8 cellular contexts compared by ENCODE assay signal in genomic region chr18:36688020-36688965, GRCh38.
DNase-seq lines count a peak whose midpoint lies in the region; ATAC-seq and TF ChIP-seq lines count a peak whose summit lies in the region.

No MANE protein-coding gene starts in this region.

- H3K4me3 ChIP-seq in kidney epithelial cell (ENCODE audit: low read depth, low read length): no peak overlapping the region

- no peaks in the 10 kb centered on the region for H3K27me3 ChIP-seq in kidney epithelial cell (ENCODE audit: control insufficient read depth, insufficient read depth, low read length)

- peak; percentile 74 for TF ChIP-seq CTCF in GM20000 (IDR thresholded peaks at IDR 0.05; ENCODE audit: extremely low read depth, missing control alignments)
- TF ChIP-seq CTCF in kidney epithelial cell (IDR thresholded peaks at IDR 0.05; ENCODE audit: insufficient read depth, low read length, poor library complexity, severe bottlenecking): peak; percentile 97

- DNase-seq in DMS153 (lab: John Stamatoyannopoulos, UW): peak; percentile 30
- peak; percentile 65 for DNase-seq in GM20000 (ENCODE audit: low spot score)
- peak; percentile 65 for DNase-seq in M059J (ENCODE audit: low read depth)
- DNase-seq in SKM-1 (lab: John Stamatoyannopoulos, UW; ENCODE audit: unreplicated experiment): peak; percentile 15
- peak in 33 of 61 donors; percentile 6 to 59 (median 17) for DNase-seq in caudate nucleus (lab: John Stamatoyannopoulos, UW)
- DNase-seq in kidney epithelial cell (ENCODE audit: low read depth): no peak
- DNase-seq in stimulated activated CD4-positive, alpha-beta T cell treated with anti-CD3 and anti-CD28 coated beads, Interleukin-4, amount 100 ng/mL, for 1 hour: peak; percentile 33

- H3K27ac ChIP-seq in caudate nucleus (ENCODE audit: low read depth, low read length): no peak overlapping the region

- no peak for ATAC-seq in HG02840 (IDR thresholded peaks at IDR 0.05; ENCODE audit: low FRiP score, unreplicated experiment)

- H3K36me3 ChIP-seq in kidney epithelial cell (ENCODE audit: control insufficient read depth, insufficient read depth, low read length): no peaks in the 10 kb centered on the region
